Comparison of ENCODE assay signal across 9 cellular contexts in the genomic region with DNA sequence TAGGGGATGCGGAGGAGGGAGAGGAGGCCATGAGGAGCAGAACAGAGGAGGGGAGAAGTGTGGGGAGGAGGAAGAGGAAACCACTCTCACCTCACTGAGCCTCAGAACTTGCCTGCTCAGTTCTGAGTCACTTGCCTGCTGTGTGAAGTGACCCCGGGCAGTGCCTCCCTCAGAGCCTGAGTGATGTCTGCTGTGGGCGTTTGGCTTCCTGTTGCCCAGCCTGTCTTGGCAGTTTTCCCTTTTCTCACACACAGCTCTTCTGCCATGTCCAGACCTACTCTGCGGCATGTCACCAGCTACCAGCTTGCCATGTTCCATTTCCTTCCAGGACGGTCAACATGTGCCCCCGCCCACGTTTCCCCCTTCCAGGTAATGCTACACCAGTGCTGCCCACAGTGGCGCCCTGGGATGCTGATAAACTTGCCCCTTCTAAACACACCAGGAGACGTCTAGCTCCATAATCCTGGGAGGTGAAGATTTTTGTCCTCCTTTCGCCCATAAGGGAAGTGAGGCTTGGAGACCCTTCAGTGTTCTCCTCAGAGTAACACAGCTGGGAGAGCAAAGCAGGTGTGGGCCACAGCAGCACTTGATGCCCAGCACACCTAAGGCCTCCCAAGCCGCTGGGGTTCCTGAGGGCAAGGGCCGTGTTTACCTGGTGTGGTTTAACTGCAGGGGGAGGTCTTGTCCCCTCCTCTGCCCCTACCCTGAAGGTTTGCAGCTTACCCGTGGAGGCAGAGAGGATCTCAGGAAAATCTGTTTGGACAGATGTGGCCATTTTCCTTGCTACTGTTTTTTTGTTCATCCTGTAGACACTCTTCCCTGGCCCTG.
DNase-seq lines count a peak whose midpoint lies in the region; ATAC-seq and TF ChIP-seq lines count a peak whose summit lies in the region.
"Had no signal": no experiment of that assay in that cellular context is flagged by ENCODE, and none has a peak within 500 bp of the region (broad histone marks: within the 10 kb centered on the region; RNA-seq: fewer than 3 reads in every experiment).

No MANE protein-coding gene starts in this region.

- DNase-seq in AG08396 (ENCODE audit: low spot score) = peak; percentile 78
- peak; percentile 34 for DNase-seq in HS-5 (ENCODE audit: low read depth)
- DNase-seq in activated T-helper 2 cell treated with anti-CD3 and anti-CD28 coated beads, Interferon-gamma antibody, Interleukin-2, Interleukin-4, amounts not matched to agents 10 μg/mL and 5 μg/mL and 100 μg/mL, durations not matched to agents 14 hours and 24 hours and 36 hours (ENCODE audit: low spot score) = peak; percentile 8
- DNase-seq in left lobe of liver (ENCODE audit: low spot score) = peak; percentile 32
- DNase-seq in GM13977 (ENCODE audit: low spot score) = no peak

- intact Hi-C loops in activated T-helper 2 cell treated with anti-CD3 and anti-CD28 coated beads, Interferon-gamma antibody, Interleukin-2, Interleukin-4, amounts not matched to agents 10 μg/mL and 5 μg/mL and 100 μg/mL, durations not matched to agents 14 hours and 24 hours and 36 hours (cut with micrococcal nuclease) = loop anchor here (10.0 kb wide), 1 partner anchor 159 kb away; a partner anchor contains a TSS

- H3K27me3 Mint-ChIP-seq in activated T-helper 2 cell treated with anti-CD3 and anti-CD28 coated beads, Interferon-gamma antibody, Interleukin-2, Interleukin-4, amounts not matched to agents 10 μg/mL and 5 μg/mL and 100 μg/mL, durations not matched to agents 14 hours and 24 hours and 36 hours (ENCODE audit: low read depth) = no peaks in the 10 kb centered on the region

- no peak overlapping the region for H3K4me3 Mint-ChIP-seq in activated T-helper 2 cell treated with anti-CD3 and anti-CD28 coated beads, Interferon-gamma antibody, Interleukin-2, Interleukin-4, amounts not matched to agents 10 μg/mL and 5 μg/mL and 100 μg/mL, durations not matched to agents 14 hours and 24 hours and 36 hours (ENCODE audit: low read depth)

- peaks cover 8% of the 10 kb centered on the region for H3K4me1 Mint-ChIP-seq in activated T-helper 2 cell treated with anti-CD3 and anti-CD28 coated beads, Interferon-gamma antibody, Interleukin-2, Interleukin-4, amounts not matched to agents 10 μg/mL and 5 μg/mL and 100 μg/mL, durations not matched to agents 14 hours and 24 hours and 36 hours (ENCODE audit: low read depth)

- in situ Hi-C loops in GM13977 (cut with MboI; ENCODE audit: low pct_unique_long_range_greater_than_20kb, low sequenced_read_pairs, unreplicated experiment) = no loop called here

- peaks cover 6% of the 10 kb centered on the region for H3K9me3 Mint-ChIP-seq in activated T-helper 2 cell treated with anti-CD3 and anti-CD28 coated beads, Interferon-gamma antibody, Interleukin-2, Interleukin-4, amounts not matched to agents 10 μg/mL and 5 μg/mL and 100 μg/mL, durations not matched to agents 14 hours and 24 hours and 36 hours

- no peaks in the 10 kb centered on the region for H3K36me3 Mint-ChIP-seq in activated T-helper 2 cell treated with anti-CD3 and anti-CD28 coated beads, Interferon-gamma antibody, Interleukin-2, Interleukin-4, amounts not matched to agents 10 μg/mL and 5 μg/mL and 100 μg/mL, durations not matched to agents 14 hours and 24 hours and 36 hours (ENCODE audit: low read depth)

- no peak for TF ChIP-seq CTCF in GM13977 (IDR thresholded peaks at IDR 0.05; ENCODE audit: extremely low read depth, insufficient read depth, missing control alignments)

- ATAC-seq in left lobe of liver (no peak), HG03108 (IDR thresholded peaks at IDR 0.05; ENCODE audit: unreplicated experiment) (no peak), GM21526 (IDR thresholded peaks at IDR 0.05; ENCODE audit: low FRiP score, unreplicated experiment) (no peak), HG02885 (IDR thresholded peaks at IDR 0.05; ENCODE audit: poor library complexity, unreplicated experiment) (no peak)
- ATAC-seq: mucosa of descending colon had no signal

- peak overlapping the region; percentile 62 for H3K27ac Mint-ChIP-seq in activated T-helper 2 cell treated with anti-CD3 and anti-CD28 coated beads, Interferon-gamma antibody, Interleukin-2, Interleukin-4, amounts not matched to agents 10 μg/mL and 5 μg/mL and 100 μg/mL, durations not matched to agents 14 hours and 24 hours and 36 hours
